Comparison of ENCODE assay signal across 15 cellular contexts in genomic region chr10:15313034-15313433, GRCh38. TPM values are rescaled to one million over a fixed set of nuclear protein-coding genes. Genes with fewer than 3 reads are reported as not detected.
A peak's percentile ranks its signal among the peaks of the same experiment; 100 is the strongest.
DNase-seq lines count a peak whose midpoint lies in the region; ATAC-seq and TF ChIP-seq lines count a peak whose summit lies in the region.
"Had no signal": no experiment of that assay in that cellular context is flagged by ENCODE, and none has a peak within 500 bp of the region (broad histone marks: within the 10 kb centered on the region; RNA-seq: fewer than 3 reads in every experiment).

No MANE protein-coding gene starts in this region.

- ATAC-seq in GM21447 (IDR thresholded peaks at IDR 0.05; ENCODE audit: unreplicated experiment) (no peak), HG02798 (IDR thresholded peaks at IDR 0.05; ENCODE audit: poor library complexity, unreplicated experiment) (no peak), GM21529 (IDR thresholded peaks at IDR 0.05; ENCODE audit: unreplicated experiment) (no peak)
- ATAC-seq: natural killer cell treated with Interleukin-12 subunit alpha and Interleukin-12 subunit beta and Interleukin-15 and Interleukin-18, amount 100 ng/mL, for 72 hours had no signal

- no peaks in the 10 kb centered on the region for H3K9me3 ChIP-seq in CD8-positive, alpha-beta memory T cell (ENCODE audit: low read length)
- H3K9me3 ChIP-seq in hepatocyte (ENCODE audit: low read depth) = no peaks in the 10 kb centered on the region
- H3K9me3 ChIP-seq in BE2C = no peaks in the 10 kb centered on the region
- H3K9me3 ChIP-seq: HAP-1 had no signal

- no peaks in the 10 kb centered on the region for H3K36me3 Mint-ChIP-seq in CD8-positive, alpha-beta memory T cell
- H3K36me3 Mint-ChIP-seq: activated naive CD8-positive, alpha-beta T cell treated with anti-CD3 and anti-CD28 coated beads, Interleukin-2, amount 10 ng/mL, durations not matched to agents 7 days and 5 days; natural killer cell treated with Interleukin-12 subunit alpha and Interleukin-12 subunit beta and Interleukin-15 and Interleukin-18, amount 100 ng/mL, for 72 hours had no signal

- H3K27me3 ChIP-seq in CD8-positive, alpha-beta memory T cell (ENCODE audit: insufficient read depth, low read length, poor library complexity, severe bottlenecking) = no peaks in the 10 kb centered on the region
- no peaks in the 10 kb centered on the region for H3K27me3 ChIP-seq in hepatocyte
- H3K27me3 ChIP-seq in BE2C = no peaks in the 10 kb centered on the region

- H3K9me2 ChIP-seq in hepatocyte (replicated peaks; ENCODE audit: insufficient read depth) = no peaks in the 10 kb centered on the region

- no peak overlapping the region for H3K4me3 ChIP-seq in CD8-positive, alpha-beta memory T cell (ENCODE audit: low read length)
- H3K4me3 ChIP-seq in hepatocyte (no peak overlapping the region), BE2C (ENCODE audit: low read depth, low read length) (no peak overlapping the region)
- H3K4me3 ChIP-seq: HAP-1 had no signal

- POLR2A ChIA-PET in CD8-positive, alpha-beta memory T cell (lab: Charles Lee) = no interaction called here

- H3K27ac ChIP-seq in CD8-positive, alpha-beta memory T cell (ENCODE audit: low read depth, low read length) = peak overlapping the region; percentile 43
- peak overlapping the region; percentile 42 for H3K27ac ChIP-seq in hepatocyte

- peak overlapping the region; percentile 46 for H3K4me2 ChIP-seq in hepatocyte

- no peak for TF ChIP-seq CTCF in hepatocyte (IDR thresholded peaks at IDR 0.05; ENCODE audit: poor library complexity)
- TF ChIP-seq CTCF in BE2C (IDR thresholded peaks at IDR 0.05; ENCODE audit: low read depth, low read length) = no peak

- H3K79me2 ChIP-seq in hepatocyte = peaks cover 34% of the 10 kb centered on the region

- no peak overlapping the region for H2AFZ ChIP-seq in hepatocyte

- WGBS in hepatocyte (ENCODE audit: low lambda C conversion rate, missing lambda C conversion rate) = 59% methylated on average over 4 of the region's 4 CpGs

- H3K4me1 Mint-ChIP-seq in CD8-positive, alpha-beta memory T cell = peaks cover 0 to 4% (median 0%) of the 10 kb centered on the region in 3 donors

- peaks cover 6% of the 10 kb centered on the region for H3K4me1 ChIP-seq in CD8-positive, alpha-beta memory T cell (ENCODE audit: insufficient read depth, low read length)
- H3K4me1 ChIP-seq in hepatocyte (ENCODE audit: insufficient read depth) (peaks cover 28% of the 10 kb centered on the region), BE2C (no peaks in the 10 kb centered on the region)

- no peak for DNase-seq in CD8-positive, alpha-beta memory T cell
- DNase-seq in cerebellar cortex (ENCODE audit: low spot score) = peak; percentile 66
- DNase-seq in hepatocyte (ENCODE audit: low spot score) = no peak
- DNase-seq in occipital lobe (lab: John Stamatoyannopoulos, UW) = peak; percentile 17
- no peak for DNase-seq in BE2C
- DNase-seq: ACHN; activated CD4-positive, alpha-beta T cell treated with anti-CD3 and anti-CD28 coated beads for 1 hour; activated naive CD8-positive, alpha-beta T cell treated with anti-CD3 and anti-CD28 coated beads, Interleukin-2, amount 10 ng/mL, durations not matched to agents 7 days and 5 days; NCI-H774; T-helper 2 cell had no signal

- H3K27ac Mint-ChIP-seq in CD8-positive, alpha-beta memory T cell = no peak overlapping the region
- H3K27ac Mint-ChIP-seq: activated naive CD8-positive, alpha-beta T cell treated with anti-CD3 and anti-CD28 coated beads, Interleukin-2, amount 10 ng/mL, durations not matched to agents 7 days and 5 days; natural killer cell treated with Interleukin-12 subunit alpha and Interleukin-12 subunit beta and Interleukin-15 and Interleukin-18, amount 100 ng/mL, for 72 hours had no signal

- H3K36me3 ChIP-seq in CD8-positive, alpha-beta memory T cell (ENCODE audit: insufficient read depth, low read length) = no peaks in the 10 kb centered on the region
- H3K36me3 ChIP-seq in hepatocyte (replicated peaks; ENCODE audit: insufficient read depth, low read depth) (no peaks in the 10 kb centered on the region), BE2C (no peaks in the 10 kb centered on the region)
- H3K36me3 ChIP-seq: HAP-1 had no signal

- no peak overlapping the region for H3K4me3 Mint-ChIP-seq in CD8-positive, alpha-beta memory T cell
- H3K4me3 Mint-ChIP-seq: activated naive CD8-positive, alpha-beta T cell treated with anti-CD3 and anti-CD28 coated beads, Interleukin-2, amount 10 ng/mL, durations not matched to agents 7 days and 5 days; natural killer cell treated with Interleukin-12 subunit alpha and Interleukin-12 subunit beta and Interleukin-15 and Interleukin-18, amount 100 ng/mL, for 72 hours had no signal

- H3K9me3 Mint-ChIP-seq in CD8-positive, alpha-beta memory T cell = no peaks in the 10 kb centered on the region
- H3K9me3 Mint-ChIP-seq: activated naive CD8-positive, alpha-beta T cell treated with anti-CD3 and anti-CD28 coated beads, Interleukin-2, amount 10 ng/mL, durations not matched to agents 7 days and 5 days; natural killer cell treated with Interleukin-12 subunit alpha and Interleukin-12 subunit beta and Interleukin-15 and Interleukin-18, amount 100 ng/mL, for 72 hours had no signal

- H4K20me1 ChIP-seq in hepatocyte (ENCODE audit: insufficient read depth, poor library complexity, severe bottlenecking) = no peaks in the 10 kb centered on the region

- CTCF ChIA-PET in CD8-positive, alpha-beta memory T cell (lab: Charles Lee) = no interaction called here

- H3K27me3 Mint-ChIP-seq in CD8-positive, alpha-beta memory T cell = peaks cover 5 to 16% of the 10 kb centered on the region in 2 donors

RNA-seq across cellular contexts. Expression of gene FAM171A1, which starts 58.1 kb away (rescaled TPM):
- 1 to 10 TPM; 4.2 to 4.9 TPM for total RNA-seq in CD8-positive, alpha-beta memory T cell
- polyA plus RNA-seq in CD8-positive, alpha-beta memory T cell = 9.7 TPM
- total RNA-seq in hepatocyte = 20.5 and 24.4 TPM in 2 replicates
- 29.5 and 32.3 TPM in 2 replicates for polyA plus RNA-seq in hepatocyte
- total RNA-seq in occipital lobe = 31.2 TPM
- 29.0 TPM for polyA plus RNA-seq in BE2C (2012; ENCODE audit: insufficient read depth, insufficient read length, low read depth)

Comparison
In these comparisons a context has a peak if more than half of its experiments do, and no peak if none do; other contexts are left out.
1. DNase-seq: peak in cerebellar cortex (single experiment) and occipital lobe (single experiment); none in CD8-positive, alpha-beta memory T cell (0 of 5), hepatocyte (single experiment) and BE2C (single experiment).